ENCODE assay signal across 27 cellular contexts in the genomic region with DNA sequence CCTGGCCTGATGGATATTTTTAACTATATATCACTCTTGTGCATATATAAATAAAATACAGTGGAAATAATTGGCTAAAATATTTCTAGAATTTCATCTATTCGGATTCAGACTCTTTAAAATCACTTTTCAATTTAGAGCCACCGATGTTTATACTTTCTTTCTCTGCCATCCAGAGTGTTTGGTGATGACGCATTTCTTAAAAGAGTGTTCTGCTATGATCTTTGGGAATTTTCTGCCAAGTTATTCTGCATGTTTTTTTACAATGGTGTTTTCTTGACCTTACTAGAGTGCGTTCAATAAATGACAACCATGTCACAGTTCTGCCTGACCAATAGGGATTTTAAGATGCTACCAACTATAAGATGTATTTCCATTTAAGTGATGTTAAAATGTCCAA.
"Had no signal": no experiment of that assay in that cellular context is flagged by ENCODE, and none has a peak within 500 bp of the region (broad histone marks: within the 10 kb centered on the region; RNA-seq: fewer than 3 reads in every experiment).

No MANE protein-coding gene starts in this region.

- H3K4me1 ChIP-seq: parathyroid adenoma, spleen had no signal

- H3K4me3 ChIP-seq: coronary artery, dorsolateral prefrontal cortex, psoas muscle, spleen, suprapubic skin, tibial nerve had no signal

- H2AFZ ChIP-seq: parathyroid adenoma had no signal

- H3K4me1 Mint-ChIP-seq: activated CD4-positive, alpha-beta memory T cell treated with anti-CD3 and anti-CD28 coated beads, Interleukin-2, amount 10 ng/mL, durations not matched to agents 7 days and 5 days; activated CD4-positive, alpha-beta T cell treated with anti-CD3 and anti-CD28 coated beads, Interleukin-2, amount 10 ng/mL, durations not matched to agents 24 days and 14 days; activated T-helper 17 cell treated with anti-CD3 and anti-CD28 coated beads, Interleukin-2, amount 50 U/mL, for 72 hours; nephron had no signal

- H3K27ac Mint-ChIP-seq: activated CD4-positive, alpha-beta memory T cell treated with anti-CD3 and anti-CD28 coated beads, Interleukin-2, amount 10 ng/mL, durations not matched to agents 7 days and 5 days; activated CD4-positive, alpha-beta T cell treated with anti-CD3 and anti-CD28 coated beads, Interleukin-2, amount 10 ng/mL, durations not matched to agents 24 days and 14 days; activated T-helper 17 cell treated with anti-CD3 and anti-CD28 coated beads, Interleukin-2, amount 50 U/mL, for 72 hours; nephron; T-helper 17 cell had no signal

- FAIRE-seq: astrocyte, keratinocyte had no signal

- H3K27me3 ChIP-seq: brain microvascular endothelial cell, dorsolateral prefrontal cortex, spleen, suprapubic skin, tibial nerve had no signal

- H3K9me3 ChIP-seq: psoas muscle, spleen, suprapubic skin, tibial nerve had no signal

- H3K9ac ChIP-seq: parathyroid adenoma had no signal

- H3K36me3 ChIP-seq: brain microvascular endothelial cell, spleen, suprapubic skin, tibial nerve had no signal

- DNase-seq: activated CD4-positive, alpha-beta memory T cell treated with anti-CD3 and anti-CD28 coated beads, Interleukin-2, amount 10 ng/mL, durations not matched to agents 7 days and 5 days; activated CD4-positive, alpha-beta T cell treated with anti-CD3 and anti-CD28 coated beads, Interleukin-2, amount 10 ng/mL, durations not matched to agents 24 days and 14 days; activated CD4-positive, CD25-positive, alpha-beta regulatory T cell treated with anti-CD3 and anti-CD28 coated beads, Interleukin-2, amount 50 U/mL, for 72 hours; activated gamma-delta T cell treated with Interleukin-2 at 50 U/mL for 16 hours; activated naive CD4-positive, alpha-beta T cell treated with anti-CD3 and anti-CD28 coated beads, Interleukin-2, amount 50 U/mL, for 16 hours; activated T-cell treated with anti-CD3 and anti-CD28 coated beads, Interleukin-2, amount 50 U/mL, for 4 hours; amniotic stem cell; brain microvascular endothelial cell; dorsolateral prefrontal cortex; effector memory CD4-positive, alpha-beta T cell; foreskin melanocyte; glutamatergic neuron; left colon; mammary epithelial cell; psoas muscle; spleen; stimulated activated naive CD4-positive, alpha-beta T cell; T-helper 17 cell; T1000 had no signal

- H3K27ac ChIP-seq: brain microvascular endothelial cell, coronary artery, dorsolateral prefrontal cortex, parathyroid adenoma, psoas muscle, spleen, suprapubic skin, tibial nerve had no signal

- ATAC-seq: activated T-cell treated with anti-CD3 and anti-CD28 coated beads, Interleukin-2, amount 50 U/mL, for 4 hours; activated T-helper 17 cell treated with anti-CD3 and anti-CD28 coated beads, Interleukin-2, amount 50 U/mL, for 72 hours; left colon; psoas muscle; T-helper 17 cell had no signal

- H3K4me3 Mint-ChIP-seq: activated CD4-positive, alpha-beta memory T cell treated with anti-CD3 and anti-CD28 coated beads, Interleukin-2, amount 10 ng/mL, durations not matched to agents 7 days and 5 days; activated CD4-positive, alpha-beta T cell treated with anti-CD3 and anti-CD28 coated beads, Interleukin-2, amount 10 ng/mL, durations not matched to agents 24 days and 14 days; activated T-cell treated with anti-CD3 and anti-CD28 coated beads, Interleukin-2, amount 50 U/mL, for 4 hours; activated T-helper 17 cell treated with anti-CD3 and anti-CD28 coated beads, Interleukin-2, amount 50 U/mL, for 72 hours; nephron; T-helper 17 cell had no signal

- H3K9me3 Mint-ChIP-seq: activated CD4-positive, alpha-beta memory T cell treated with anti-CD3 and anti-CD28 coated beads, Interleukin-2, amount 10 ng/mL, durations not matched to agents 7 days and 5 days; activated CD4-positive, alpha-beta T cell treated with anti-CD3 and anti-CD28 coated beads, Interleukin-2, amount 10 ng/mL, durations not matched to agents 24 days and 14 days; activated T-cell treated with anti-CD3 and anti-CD28 coated beads, Interleukin-2, amount 50 U/mL, for 4 hours; activated T-helper 17 cell treated with anti-CD3 and anti-CD28 coated beads, Interleukin-2, amount 50 U/mL, for 72 hours; nephron had no signal
